In the genomic region with DNA sequence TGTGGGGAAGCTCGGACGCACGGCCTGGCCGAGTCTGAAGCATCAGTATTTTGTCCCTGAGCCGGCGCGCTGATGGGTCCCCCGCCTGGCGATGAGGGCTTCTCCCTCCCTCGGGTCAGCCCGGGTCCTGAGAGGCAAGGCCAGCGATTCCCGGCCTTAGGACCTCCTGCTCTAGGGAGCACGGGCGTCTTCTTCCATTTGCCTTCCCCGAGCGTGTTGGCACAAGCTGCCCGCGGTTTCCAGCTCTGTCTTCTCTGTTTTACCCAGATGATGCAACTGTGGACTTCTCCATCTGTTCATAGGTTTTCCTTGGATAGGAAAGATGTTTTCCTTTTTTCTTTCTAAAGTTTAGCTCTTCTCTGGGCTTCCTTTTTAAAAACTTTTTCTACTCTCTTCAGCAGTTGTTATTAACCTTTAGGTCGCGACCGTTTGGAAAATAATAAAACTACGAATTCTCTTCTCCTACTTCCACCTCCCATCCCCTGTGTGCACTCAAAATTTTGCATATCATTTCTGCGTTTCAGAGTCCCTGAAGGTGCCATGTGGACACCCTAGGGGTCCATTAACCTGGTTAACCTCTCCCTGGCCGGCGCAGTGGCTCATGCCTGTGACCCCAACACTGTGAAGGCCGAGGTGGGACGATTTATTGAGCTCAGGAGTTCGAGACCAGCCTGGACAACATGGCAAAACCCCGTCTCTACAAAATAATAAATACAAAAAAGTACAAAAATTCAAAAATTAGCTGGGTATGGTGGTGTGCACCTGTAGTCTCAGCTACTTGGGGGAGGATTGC, we compare ENCODE assay signal across 8 cellular contexts. TPM values are rescaled to one million over a fixed set of nuclear protein-coding genes. Genes with fewer than 3 reads are reported as not detected.
DNase-seq lines count a peak whose midpoint lies in the region; ATAC-seq and TF ChIP-seq lines count a peak whose summit lies in the region.

No MANE protein-coding gene starts in this region.

- H3K4me3 ChIP-seq in SJCRH30 = peak overlapping the region; percentile 67

- ATAC-seq in omental fat pad (ENCODE audit: low FRiP score) = peak; percentile 20

- TF ChIP-seq POLR2A in erythroblast (IDR thresholded peaks at IDR 0.05; ENCODE audit: low read length) = peak; percentile 8

- no peaks in the 10 kb centered on the region for H3K27me3 ChIP-seq in SJCRH30

- H3K4me1 ChIP-seq in SJCRH30 = peaks cover 3% of the 10 kb centered on the region

- peak; percentile 33 for DNase-seq in DMS79 treated with DMSO at 0.1 percent for 48 hours (lab: John Stamatoyannopoulos, UW)
- no peak for DNase-seq in DMS79 (lab: John Stamatoyannopoulos, UW)
- peak in 1 of 2 experiments; percentile 32 for DNase-seq in SJCRH30
- peak in 1 of 2 experiments; percentile 31 for DNase-seq in erythroblast (lab: John Stamatoyannopoulos, UW)
- no peak for DNase-seq in omental fat pad (ENCODE audit: low spot score)
- no peak for DNase-seq in GM13977 (ENCODE audit: low spot score)
- DNase-seq in effector CD8-positive, alpha-beta T cell (lab: John Stamatoyannopoulos, UW) = no peak
- DNase-seq in occipital lobe (lab: John Stamatoyannopoulos, UW) = no peak

- H3K9me3 ChIP-seq in SJCRH30 (replicated peaks) = no peaks in the 10 kb centered on the region

- in situ Hi-C loops in GM13977 (cut with MboI; ENCODE audit: low pct_unique_long_range_greater_than_20kb, low sequenced_read_pairs, unreplicated experiment) = no loop called here

- no peaks in the 10 kb centered on the region for H3K36me3 ChIP-seq in SJCRH30

- TF ChIP-seq CTCF in omental fat pad (IDR thresholded peaks at IDR 0.05) (no peak), GM13977 (IDR thresholded peaks at IDR 0.05; ENCODE audit: extremely low read depth, insufficient read depth, missing control alignments) (no peak)

- H3K27ac ChIP-seq in SJCRH30 = peak overlapping the region; percentile 94

RNA-seq across cellular contexts. Expression of gene SLC25A28, which starts 1.4 kb away (rescaled TPM):
- total RNA-seq in SJCRH30 (2014; rRNA removed; shearing (Covaris generic)) = 18.0 and 20.6 TPM in 2 replicates
- total RNA-seq in omental fat pad (10 to 100 TPM; 30.2 to 45.4 (median 41.7) TPM), occipital lobe (18.6 TPM)

RNA-seq across cellular contexts. Expression of gene ENTPD7, which starts 37.7 kb away (rescaled TPM):
- 17.5 and 19.7 TPM in 2 replicates for total RNA-seq in SJCRH30 (2014; rRNA removed; shearing (Covaris generic))
- total RNA-seq in omental fat pad (10 to 100 TPM in 2 of 4 donors, 1 to 10 TPM in 2; 5.2 to 18.6 (median 9.2) TPM), occipital lobe (8.7 TPM)
